Comparison of ENCODE assay signal across 11 cellular contexts in genomic region chr9:130045657-130046450, GRCh38. TPM values are rescaled to one million over a fixed set of nuclear protein-coding genes. Genes with fewer than 3 reads are reported as not detected.
A peak's percentile ranks its signal among the peaks of the same experiment; 100 is the strongest.
DNase-seq lines count a peak whose midpoint lies in the region; ATAC-seq and TF ChIP-seq lines count a peak whose summit lies in the region.
"Had no signal": no experiment of that assay in that cellular context is flagged by ENCODE, and none has a peak within 500 bp of the region (broad histone marks: within the 10 kb centered on the region; RNA-seq: fewer than 3 reads in every experiment).

No MANE protein-coding gene starts in this region.

- no peak for DNase-seq in activated T-cell treated with anti-CD3 and anti-CD28 coated beads, Interleukin-2, amount 50 U/mL, for 4 hours
- DNase-seq in activated T-cell treated with anti-CD3 and anti-CD28 coated beads, Interleukin-2, amount 50 U/mL, for 1 hour = no peak
- DNase-seq in SKM-1 treated with dmso at 0.1 percent for 144 hours (lab: John Stamatoyannopoulos, UW; ENCODE audit: unreplicated experiment) = peak; percentile 48
- peak; percentile 27 for DNase-seq in germinal center (ENCODE audit: low spot score)
- DNase-seq in thyroid gland = no peak
- DNase-seq in HPDE6-E6E7 (ENCODE audit: extremely low spot score) = no peak
- DNase-seq in MM.1S = no peak
- DNase-seq: activated CD4-positive, alpha-beta T cell treated with anti-CD3 and anti-CD28 coated beads, Interleukin-2, amount 50 U/mL, for 48 hours; NCI-H1930 had no signal

- peaks cover 38% of the 10 kb centered on the region for H3K4me1 Mint-ChIP-seq in activated T-cell treated with anti-CD3 and anti-CD28 coated beads, Interleukin-2, amount 50 U/mL, for 4 hours (ENCODE audit: low read depth)

- H3K9me3 ChIP-seq in thyroid gland = no peaks in the 10 kb centered on the region
- H3K9me3 ChIP-seq in MM.1S (replicated peaks; ENCODE audit: insufficient read depth, low read length) = no peaks in the 10 kb centered on the region

- TF ChIP-seq POLR2A in thyroid gland (IDR thresholded peaks at IDR 0.05) = no peak

- TF ChIP-seq CTCF in thyroid gland (IDR thresholded peaks at IDR 0.05) (no peak), MM.1S (IDR thresholded peaks at IDR 0.05; ENCODE audit: low read length) (no peak)

- H3K4me3 ChIP-seq in thyroid gland (replicated peaks in 1 of 3) = no peak overlapping the region
- no peak overlapping the region for H3K4me3 ChIP-seq in MM.1S (ENCODE audit: low read length)

- H3K36me3 ChIP-seq in thyroid gland (no peaks in the 10 kb centered on the region), MM.1S (replicated peaks; ENCODE audit: insufficient read depth, low read length) (no peaks in the 10 kb centered on the region)

- no peaks in the 10 kb centered on the region for H3K9me2 ChIP-seq in MM.1S (replicated peaks; ENCODE audit: insufficient read depth, low read length)

- no peak overlapping the region for H2AFZ ChIP-seq in MM.1S (ENCODE audit: low read length)

- H3K27me3 ChIP-seq in thyroid gland (no peaks in the 10 kb centered on the region), MM.1S (replicated peaks; ENCODE audit: insufficient read depth, low read length) (peaks cover 11% of the 10 kb centered on the region; the same call in 1 of the 2 replicates)

- H3K4me1 ChIP-seq in thyroid gland (peaks cover 36 to 47% of the 10 kb centered on the region in 2 donors), MM.1S (ENCODE audit: low read length) (peaks cover 10% of the 10 kb centered on the region)

- no peak overlapping the region for H3K9ac ChIP-seq in MM.1S (ENCODE audit: low read length)

- H3K27me3 Mint-ChIP-seq in activated T-cell treated with anti-CD3 and anti-CD28 coated beads, Interleukin-2, amount 50 U/mL, for 4 hours (ENCODE audit: low read depth) = no peaks in the 10 kb centered on the region

- H3K4me3 Mint-ChIP-seq in activated T-cell treated with anti-CD3 and anti-CD28 coated beads, Interleukin-2, amount 50 U/mL, for 4 hours = peak overlapping the region; percentile 50

- H3K36me3 Mint-ChIP-seq in activated T-cell treated with anti-CD3 and anti-CD28 coated beads, Interleukin-2, amount 50 U/mL, for 4 hours (ENCODE audit: insufficient read depth) = peaks cover 6% of the 10 kb centered on the region

- peaks cover 15% of the 10 kb centered on the region for H3K79me2 ChIP-seq in MM.1S (ENCODE audit: low read length)

- H3F3A ChIP-seq in MM.1S (ENCODE audit: insufficient read depth, low read length) = no peaks in the 10 kb centered on the region; the same call in 1 of the 2 replicates

- intact Hi-C loops in thyroid gland (cut with DNase I) = no loop called here

- H3K27ac ChIP-seq in thyroid gland (peak overlapping the region; percentile 96 to 99 (median 98)), MM.1S (ENCODE audit: low read length) (no peak overlapping the region)

- H4K20me1 ChIP-seq in MM.1S (ENCODE audit: insufficient read depth, low read length) = no peaks in the 10 kb centered on the region; the same call in 1 of the 2 replicates

- WGBS in thyroid gland, 2 donors = 77 to 85% methylated on average over 4 of the region's 4 CpGs

- no peak overlapping the region for H3K4me2 ChIP-seq in MM.1S (ENCODE audit: low read depth, low read length)

- H3K9me3 Mint-ChIP-seq in activated T-cell treated with anti-CD3 and anti-CD28 coated beads, Interleukin-2, amount 50 U/mL, for 4 hours = no peaks in the 10 kb centered on the region

- no peak for ATAC-seq in activated T-cell treated with anti-CD3 and anti-CD28 coated beads, Interleukin-2, amount 50 U/mL, for 4 hours
- no peak for ATAC-seq in HG03135 (IDR thresholded peaks at IDR 0.05; ENCODE audit: unreplicated experiment)
- ATAC-seq: Panc1 had no signal

RNA-seq across cellular contexts. Expression of gene FNBP1, which starts 2.9 kb away (rescaled TPM):
- 100 to 1,000 TPM; 156 to 174 (median 163) TPM for total RNA-seq in activated T-cell treated with anti-CD3 and anti-CD28 coated beads, Interleukin-2, amount 50 U/mL, for 4 hours
- total RNA-seq in thyroid gland = 10 to 100 TPM; 55.8 to 78.5 (median 76.0) TPM

RNA-seq across cellular contexts. Expression of gene GPR107, which starts 7.9 kb away (rescaled TPM):
- 10 to 100 TPM; 15.9 to 21.7 (median 17.9) TPM for total RNA-seq in activated T-cell treated with anti-CD3 and anti-CD28 coated beads, Interleukin-2, amount 50 U/mL, for 4 hours
- 10 to 100 TPM; 43.5 to 65.6 (median 58.7) TPM for total RNA-seq in thyroid gland

Comparison
In these comparisons a context has a peak if more than half of its experiments do, and no peak if none do; other contexts are left out.
1. DNase-seq: peak in SKM-1 treated with dmso at 0.1 percent for 144 hours (single experiment) and germinal center (single experiment); none in activated T-cell treated with anti-CD3 and anti-CD28 coated beads, Interleukin-2, amount 50 U/mL, for 4 hours (single experiment), activated T-cell treated with anti-CD3 and anti-CD28 coated beads, Interleukin-2, amount 50 U/mL, for 1 hour (single experiment), thyroid gland (0 of 2), HPDE6-E6E7 (single experiment) and MM.1S (single experiment).